ENCODE assay signal across 34 cellular contexts in the genomic region with DNA sequence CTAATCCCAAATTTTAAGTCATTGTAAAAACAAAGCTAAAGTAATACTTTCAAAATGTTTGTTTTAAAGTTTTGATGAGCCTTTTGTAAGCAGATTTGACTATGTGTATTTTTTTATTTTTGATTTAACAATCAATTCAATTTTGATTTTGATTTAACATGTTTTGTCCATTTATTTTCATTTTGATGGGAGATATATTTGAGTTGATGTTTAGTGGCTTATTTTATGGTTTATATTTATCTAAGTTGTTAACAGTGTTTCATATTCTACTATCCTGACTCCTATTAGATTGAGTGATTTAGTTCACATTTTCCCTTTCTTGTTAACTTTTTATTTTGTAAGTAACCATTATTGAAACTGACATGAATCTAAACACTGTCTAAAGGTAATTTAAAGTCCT.
"Had no signal": no experiment of that assay in that cellular context is flagged by ENCODE, and none has a peak within 500 bp of the region (broad histone marks: within the 10 kb centered on the region; RNA-seq: fewer than 3 reads in every experiment).

No MANE protein-coding gene starts in this region.

- H3K27me3 ChIP-seq: adrenal gland, ascending aorta, body of pancreas, brain microvascular endothelial cell, breast epithelium had no signal

- H3K36me3 ChIP-seq: adrenal gland, ascending aorta, brain microvascular endothelial cell, breast epithelium, cardiac muscle cell had no signal

- DNase-seq: activated effector memory CD4-positive, alpha-beta T cell treated with anti-CD3 and anti-CD28 coated beads, Interleukin-2, amount 50 U/mL, for 16 hours; activated effector memory CD4-positive, alpha-beta T cell treated with Interleukin-2 at 50 U/mL for 16 hours; activated gamma-delta T cell; activated gamma-delta T cell treated with Interleukin-2 at 50 U/mL for 16 hours; activated naive CD4-positive, alpha-beta T cell; activated naive CD4-positive, alpha-beta T cell treated with anti-CD3 and anti-CD28 coated beads for 36 hours; activated naive CD4-positive, alpha-beta T cell treated with anti-CD3 and anti-CD28 coated beads, Interleukin-2, amount 10 ng/mL, durations not matched to agents 7 days and 5 days; activated naive CD4-positive, alpha-beta T cell treated with anti-CD3 and anti-CD28 coated beads, Interleukin-2, amount 50 U/mL, for 16 hours; activated naive CD4-positive, alpha-beta T cell treated with Interleukin-2 at 50 U/mL for 16 hours; activated naive CD8-positive, alpha-beta T cell treated with anti-CD3 and anti-CD28 coated beads for 36 hours; activated naive CD8-positive, alpha-beta T cell treated with anti-CD3 and anti-CD28 coated beads, Interleukin-2, amount 10 ng/mL, durations not matched to agents 7 days and 5 days; activated naive CD8-positive, alpha-beta T cell treated with anti-CD3 and anti-CD28 coated beads, Interleukin-2, amount 50 U/mL, for 24 hours; activated T-cell treated with anti-CD3 and anti-CD28 coated beads, Interleukin-2, amount 50 U/mL, for 1 hour; activated T-cell treated with anti-CD3 and anti-CD28 coated beads, Interleukin-2, amount 50 U/mL, for 24 hours; activated T-cell treated with anti-CD3 and anti-CD28 coated beads, Interleukin-2, amount 50 U/mL, for 4 hours; activated T-cell treated with anti-CD3 and anti-CD28 coated beads, Interleukin-2, amount 50 U/mL, for 48 hours; activated T-cell treated with anti-CD3 and anti-CD28 coated beads, Interleukin-2, amount 50 U/mL, for 72 hours; amniotic stem cell; amygdala; anterior cingulate cortex; aorta; body of pancreas; brain microvascular endothelial cell; caudate nucleus; central memory CD4-positive, alpha-beta T cell; cerebellar nuclear complex had no signal

- H3K9me3 ChIP-seq: ascending aorta, body of pancreas, breast epithelium had no signal

- FAIRE-seq: astrocyte, bronchial epithelial cell had no signal

- ATAC-seq: activated naive CD4-positive, alpha-beta T cell treated with anti-CD3 and anti-CD28 coated beads, Interleukin-2, amount 50 U/mL, for 72 hours; activated naive CD8-positive, alpha-beta T cell treated with anti-CD3 and anti-CD28 coated beads, Interleukin-2, amount 50 U/mL, for 24 hours; activated T-cell treated with anti-CD3 and anti-CD28 coated beads, Interleukin-2, amount 50 U/mL, for 4 hours; activated T-cell treated with anti-CD3 and anti-CD28 coated beads, Interleukin-2, amount 50 U/mL, for 72 hours; activated T-helper 17 cell treated with anti-CD3 and anti-CD28 coated beads, Interleukin-2, amount 50 U/mL, for 72 hours; body of pancreas had no signal

- H3K4me3 ChIP-seq: adrenal gland, ascending aorta, body of pancreas, breast epithelium, cardiac muscle cell had no signal

- H3K27ac ChIP-seq: adrenal gland, ascending aorta, body of pancreas, brain microvascular endothelial cell, breast epithelium, cardiac muscle cell had no signal
